8 cellular contexts compared by ENCODE assay signal in the genomic region with DNA sequence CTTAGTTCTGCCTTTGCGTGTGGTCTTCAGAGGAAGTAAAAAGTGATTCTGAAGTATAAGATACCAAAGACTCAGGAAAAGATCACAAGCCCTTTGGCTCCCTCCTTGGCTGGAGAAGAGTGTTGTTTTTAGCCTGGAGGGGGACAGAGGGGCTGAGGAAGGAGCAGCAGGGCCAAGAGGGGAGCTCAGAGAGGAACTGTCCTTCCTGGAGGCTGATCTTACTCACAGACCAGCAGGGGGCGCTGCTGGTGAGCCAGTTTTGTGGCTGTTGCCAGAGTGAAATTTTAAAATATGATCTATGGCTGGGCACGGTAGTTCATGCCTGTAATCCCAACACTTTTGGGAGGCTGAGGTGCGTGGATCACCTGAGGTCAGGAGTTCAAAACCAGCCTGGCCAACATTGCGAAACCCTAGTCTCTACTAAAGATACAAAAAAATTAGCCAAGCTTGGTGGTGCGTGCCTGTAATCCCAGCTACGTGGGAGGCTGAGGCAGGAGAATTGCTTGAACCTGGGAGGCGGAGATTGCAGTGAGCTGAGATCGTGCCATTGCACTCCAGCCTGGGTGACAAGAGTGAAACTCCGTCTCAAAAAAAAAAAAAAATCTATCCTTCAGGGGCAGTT.
DNase-seq lines count a peak whose midpoint lies in the region; TF ChIP-seq lines count a peak whose summit lies in the region.
"Not testable (repeated sequence)": the region's sequence is repeated elsewhere in the genome, so short reads cannot be mapped to it uniquely, and the experiment has no call there.

No MANE protein-coding gene starts in this region.

- H3K27ac Mint-ChIP-seq in activated T-helper 2 cell treated with anti-CD3 and anti-CD28 coated beads, Interferon-gamma antibody, Interleukin-2, Interleukin-4, amounts not matched to agents 10 μg/mL and 5 μg/mL and 100 μg/mL, durations not matched to agents 14 hours and 24 hours and 36 hours, result not testable (repeated sequence)

- H3K27me3 Mint-ChIP-seq in activated T-helper 2 cell treated with anti-CD3 and anti-CD28 coated beads, Interferon-gamma antibody, Interleukin-2, Interleukin-4, amounts not matched to agents 10 μg/mL and 5 μg/mL and 100 μg/mL, durations not matched to agents 14 hours and 24 hours and 36 hours (ENCODE audit: low read depth), result not testable (repeated sequence)

- TF ChIP-seq CTCF in epithelial cell of esophagus (IDR thresholded peaks at IDR 0.05; ENCODE audit: insufficient read depth, low read depth, low read length, missing control alignments), result peak; percentile 78

- intact Hi-C loops in activated T-helper 2 cell treated with anti-CD3 and anti-CD28 coated beads, Interferon-gamma antibody, Interleukin-2, Interleukin-4, amounts not matched to agents 10 μg/mL and 5 μg/mL and 100 μg/mL, durations not matched to agents 14 hours and 24 hours and 36 hours (cut with micrococcal nuclease), result not testable (repeated sequence)

- H3K36me3 Mint-ChIP-seq in activated T-helper 2 cell treated with anti-CD3 and anti-CD28 coated beads, Interferon-gamma antibody, Interleukin-2, Interleukin-4, amounts not matched to agents 10 μg/mL and 5 μg/mL and 100 μg/mL, durations not matched to agents 14 hours and 24 hours and 36 hours (ENCODE audit: low read depth), result not testable (repeated sequence)

- H3K4me1 Mint-ChIP-seq in activated T-helper 2 cell treated with anti-CD3 and anti-CD28 coated beads, Interferon-gamma antibody, Interleukin-2, Interleukin-4, amounts not matched to agents 10 μg/mL and 5 μg/mL and 100 μg/mL, durations not matched to agents 14 hours and 24 hours and 36 hours (ENCODE audit: low read depth), result not testable (repeated sequence)

- H3K9me3 Mint-ChIP-seq in activated T-helper 2 cell treated with anti-CD3 and anti-CD28 coated beads, Interferon-gamma antibody, Interleukin-2, Interleukin-4, amounts not matched to agents 10 μg/mL and 5 μg/mL and 100 μg/mL, durations not matched to agents 14 hours and 24 hours and 36 hours, result not testable (repeated sequence)

- H3K4me3 Mint-ChIP-seq in activated T-helper 2 cell treated with anti-CD3 and anti-CD28 coated beads, Interferon-gamma antibody, Interleukin-2, Interleukin-4, amounts not matched to agents 10 μg/mL and 5 μg/mL and 100 μg/mL, durations not matched to agents 14 hours and 24 hours and 36 hours (ENCODE audit: low read depth), result not testable (repeated sequence)

- peak; percentile 14 to 40 for DNase-seq in AML-193 (lab: John Stamatoyannopoulos, UW)
- DNase-seq in GM19238 (ENCODE audit: insufficient read length, low spot score), result peak; percentile 39
- peak; percentile 1 for DNase-seq in NCI-H1694 (lab: John Stamatoyannopoulos, UW)
- DNase-seq in T-helper 2 cell, result peak in 3 of 5 experiments; percentile 25 to 65 (median 28)
- peak; percentile 39 for DNase-seq in activated T-helper 2 cell treated with anti-CD3 and anti-CD28 coated beads, Interferon-gamma antibody, Interleukin-2, Interleukin-4, amounts not matched to agents 10 μg/mL and 5 μg/mL and 100 μg/mL, durations not matched to agents 14 hours and 24 hours and 36 hours (ENCODE audit: low spot score)
- DNase-seq in epithelial cell of esophagus (ENCODE audit: low read depth), result peak; percentile 57
- DNase-seq in lung microvascular endothelial cell (ENCODE audit: low read depth in 2 of 2), result peak; percentile 64 to 68
- peak; percentile 32 to 60 (median 33) for DNase-seq in stimulated activated CD4-positive, alpha-beta T cell treated with anti-CD3 and anti-CD28 coated beads, TNF-alpha, amount 100 ng/mL, for 48 hours (ENCODE audit: low read depth in 3 of 3)

- not testable (repeated sequence) for H3K4me3 ChIP-seq in epithelial cell of esophagus (ENCODE audit: low read length)

Comparison
In these comparisons a context has a peak if more than half of its experiments do, and no peak if none do; other contexts are left out.
1. DNase-seq: peak in every context shown above with its lines; median percentile 66 in lung microvascular endothelial cell; 57 in epithelial cell of esophagus; 39 in GM19238; 39 in activated T-helper 2 cell treated with anti-CD3 and anti-CD28 coated beads, Interferon-gamma antibody, Interleukin-2, Interleukin-4, amounts not matched to agents 10 μg/mL and 5 μg/mL and 100 μg/mL, durations not matched to agents 14 hours and 24 hours and 36 hours; 33 in stimulated activated CD4-positive, alpha-beta T cell treated with anti-CD3 and anti-CD28 coated beads, TNF-alpha, amount 100 ng/mL, for 48 hours; 28 in T-helper 2 cell; 27 in AML-193; 1 in NCI-H1694.